ENCODE assay signal across 8 cellular contexts in genomic region chr18:63994783-63995399, GRCh38. TPM values are rescaled to one million over a fixed set of nuclear protein-coding genes. Genes with fewer than 3 reads are reported as not detected.
DNase-seq lines count a peak whose midpoint lies in the region; ATAC-seq, FAIRE-seq and TF ChIP-seq lines count a peak whose summit lies in the region.

No MANE protein-coding gene starts in this region.

- peak; percentile 77 for FAIRE-seq in GM19239 (lab: Jason Lieb, UNC)

- no peak overlapping the region for H3K27ac ChIP-seq in CD4-positive, CD25-positive, alpha-beta regulatory T cell (ENCODE audit: insufficient read depth, low read length, poor library complexity, severe bottlenecking)
- H3K27ac ChIP-seq in esophagus squamous epithelium (no peak overlapping the region), uterus (no peak overlapping the region)

- no peaks in the 10 kb centered on the region for H3K36me3 ChIP-seq in CD4-positive, CD25-positive, alpha-beta regulatory T cell (ENCODE audit: control insufficient read depth, insufficient read depth, low read length)
- H3K36me3 ChIP-seq in esophagus squamous epithelium (no peaks in the 10 kb centered on the region), uterus (no peaks in the 10 kb centered on the region)

- 0 to 19% methylated on average over 1 to 6 of the region's 6 CpGs for WGBS in esophagus squamous epithelium, 2 donors

- TF ChIP-seq POLR2A in NB4 (IDR thresholded peaks at IDR 0.05; ENCODE audit: extremely low read depth, insufficient read length) (no peak), esophagus squamous epithelium (IDR thresholded peaks at IDR 0.05) (no peak), uterus (IDR thresholded peaks at IDR 0.05) (no peak)

- peak in 2 of 3 donors; percentile 24 to 38 for DNase-seq in CD4-positive, CD25-positive, alpha-beta regulatory T cell
- DNase-seq in GM19239 (ENCODE audit: insufficient read length, low spot score) = peak; percentile 30
- DNase-seq in NB4 (ENCODE audit: low read depth) = peak; percentile 58
- peak; percentile 38 for DNase-seq in activated CD4-positive, alpha-beta T cell treated with anti-CD3 and anti-CD28 coated beads, Interleukin-2, amount 50 U/mL, for 1 hour
- no peak for DNase-seq in esophagus squamous epithelium (lab: John Stamatoyannopoulos, UW)
- DNase-seq in naive thymus-derived CD8-positive, alpha-beta T cell = peak in 6 of 10 donors; percentile 18 to 29 (median 24)
- peak in 1 of 2 donors; percentile 32 for DNase-seq in uterus

- peaks cover 7% of the 10 kb centered on the region for H3K36me3 Mint-ChIP-seq in CD4-positive, CD25-positive, alpha-beta regulatory T cell
- H3K36me3 Mint-ChIP-seq in naive thymus-derived CD8-positive, alpha-beta T cell = peaks cover 5 to 24% (median 23%) of the 10 kb centered on the region in 3 donors

- intact Hi-C loops in esophagus squamous epithelium (cut with DNase I) (no loop called here), uterus (cut with DNase I; ENCODE audit: low total_unique reads) (no loop called here)

- H3K27ac Mint-ChIP-seq in CD4-positive, CD25-positive, alpha-beta regulatory T cell = no peak overlapping the region
- H3K27ac Mint-ChIP-seq in naive thymus-derived CD8-positive, alpha-beta T cell = no peak overlapping the region

- H3K4me3 Mint-ChIP-seq in CD4-positive, CD25-positive, alpha-beta regulatory T cell = no peak overlapping the region
- no peak overlapping the region for H3K4me3 Mint-ChIP-seq in naive thymus-derived CD8-positive, alpha-beta T cell

- POLR2A ChIA-PET in naive thymus-derived CD8-positive, alpha-beta T cell (lab: Charles Lee) = no interaction called here

- peaks cover 16 to 22% of the 10 kb centered on the region in 2 experiments for H3K9me3 ChIP-seq in CD4-positive, CD25-positive, alpha-beta regulatory T cell (ENCODE audit: control insufficient read depth in 2 of 2, low read length in 2 of 2)
- peaks cover 0 to 4% (median 3%) of the 10 kb centered on the region in 3 donors for H3K9me3 ChIP-seq in esophagus squamous epithelium
- no peaks in the 10 kb centered on the region for H3K9me3 ChIP-seq in uterus

- H3K27me3 ChIP-seq in CD4-positive, CD25-positive, alpha-beta regulatory T cell (ENCODE audit: control insufficient read depth, insufficient read depth, low read length) = no peaks in the 10 kb centered on the region
- no peaks in the 10 kb centered on the region for H3K27me3 ChIP-seq in esophagus squamous epithelium
- H3K27me3 ChIP-seq in uterus = no peaks in the 10 kb centered on the region

- H3K4me1 Mint-ChIP-seq in CD4-positive, CD25-positive, alpha-beta regulatory T cell = no peaks in the 10 kb centered on the region
- H3K4me1 Mint-ChIP-seq in naive thymus-derived CD8-positive, alpha-beta T cell = no peaks in the 10 kb centered on the region

- ATAC-seq in CD4-positive, CD25-positive, alpha-beta regulatory T cell (ENCODE audit: low read depth in 2 of 2) = peak in 1 of 2 donors; percentile 31
- ATAC-seq in naive thymus-derived CD8-positive, alpha-beta T cell = no peak
- ATAC-seq in GM21381 (IDR thresholded peaks at IDR 0.05; ENCODE audit: unreplicated experiment) = no peak

- TF ChIP-seq CTCF in NB4 (IDR thresholded peaks at IDR 0.05; ENCODE audit: low read depth, low read length) = peak; percentile 79
- TF ChIP-seq CTCF in esophagus squamous epithelium (IDR thresholded peaks at IDR 0.05) = peak; percentile 64 to 89 (median 73)
- peak; percentile 49 to 71 (median 56) for TF ChIP-seq CTCF in uterus (IDR thresholded peaks at IDR 0.05)

- peaks cover 0 to 18% (median 6%) of the 10 kb centered on the region in 7 donors for H3K9me3 Mint-ChIP-seq in CD4-positive, CD25-positive, alpha-beta regulatory T cell
- H3K9me3 Mint-ChIP-seq in naive thymus-derived CD8-positive, alpha-beta T cell = peaks cover 0 to 47% (median 17%) of the 10 kb centered on the region in 9 donors

- no peak overlapping the region for H3K4me3 ChIP-seq in CD4-positive, CD25-positive, alpha-beta regulatory T cell (ENCODE audit: low read depth, low read length)
- H3K4me3 ChIP-seq in NB4 (ENCODE audit: low read depth, low read length) = no peak overlapping the region
- H3K4me3 ChIP-seq in esophagus squamous epithelium = no peak overlapping the region
- no peak overlapping the region for H3K4me3 ChIP-seq in uterus

- H3K4me1 ChIP-seq in CD4-positive, CD25-positive, alpha-beta regulatory T cell (ENCODE audit: control insufficient read depth, insufficient read depth, low read length, poor library complexity, severe bottlenecking) = no peaks in the 10 kb centered on the region
- no peaks in the 10 kb centered on the region for H3K4me1 ChIP-seq in esophagus squamous epithelium
- no peaks in the 10 kb centered on the region for H3K4me1 ChIP-seq in uterus

- no peaks in the 10 kb centered on the region for H3K27me3 Mint-ChIP-seq in CD4-positive, CD25-positive, alpha-beta regulatory T cell
- H3K27me3 Mint-ChIP-seq in naive thymus-derived CD8-positive, alpha-beta T cell = no peaks in the 10 kb centered on the region

RNA-seq across cellular contexts. Expression of gene SERPINB8, which starts 25.0 kb away (rescaled TPM):
- 13.5 TPM for total RNA-seq in CD4-positive, CD25-positive, alpha-beta regulatory T cell
- 10 to 100 TPM; 14.1 to 29.4 (median 15.4) TPM for polyA plus RNA-seq in CD4-positive, CD25-positive, alpha-beta regulatory T cell
- total RNA-seq in esophagus squamous epithelium (10 to 100 TPM; 17.7 to 43.2 (median 34.2) TPM), uterus (10 to 100 TPM in 2 of 4 donors, 1 to 10 TPM in 2; 2.3 to 15.0 (median 7.0) TPM)
- total RNA-seq in naive thymus-derived CD8-positive, alpha-beta T cell = 10 to 100 TPM; 15.9 to 20.1 TPM
- polyA plus RNA-seq in naive thymus-derived CD8-positive, alpha-beta T cell = 10 to 100 TPM; 11.2 to 14.3 (median 11.6) TPM

RNA-seq across cellular contexts. Expression of gene HMSD, which starts 45.8 kb away (rescaled TPM):
- total RNA-seq in CD4-positive, CD25-positive, alpha-beta regulatory T cell = not detected
- not detected for polyA plus RNA-seq in CD4-positive, CD25-positive, alpha-beta regulatory T cell
- total RNA-seq in esophagus squamous epithelium (under 1 TPM in 2 of 4 donors, not detected in 2; 0.18 to 0.19 TPM), uterus (under 1 TPM in 1 of 4 donors, not detected in 3; 0.28 TPM)
- total RNA-seq in naive thymus-derived CD8-positive, alpha-beta T cell = not detected
- not detected for polyA plus RNA-seq in naive thymus-derived CD8-positive, alpha-beta T cell
